Comparison of ENCODE assay signal across 21 cellular contexts in genomic region chr12:116217045-116217444, GRCh38.
"Had no signal": no experiment of that assay in that cellular context is flagged by ENCODE, and none has a peak within 500 bp of the region (broad histone marks: within the 10 kb centered on the region; RNA-seq: fewer than 3 reads in every experiment).

No MANE protein-coding gene starts in this region.

- H3K27ac Mint-ChIP-seq: endodermal cell, mesothelial cell of epicardium, T-cell had no signal

- H3K9me3 ChIP-seq: colonic mucosa, sigmoid colon, transverse colon had no signal

- H3K9me3 Mint-ChIP-seq: activated T-cell treated with anti-CD3 and anti-CD28 coated beads, Interleukin-2, amount 50 U/mL, for 72 hours; endodermal cell; mesothelial cell of epicardium; natural killer cell treated with Interleukin-12 subunit alpha and Interleukin-12 subunit beta and Interleukin-15 and Interleukin-18, amount 100 ng/mL, for 72 hours; stimulated activated memory B cell treated with anti-CD40 and anti-IgM and Interleukin-4, amounts not matched to agents 10 μg/mL and 1 μg/mL and 100 μg/mL, for 72 hours; T-cell had no signal

- H3K4me3 Mint-ChIP-seq: activated T-cell treated with anti-CD3 and anti-CD28 coated beads, Interleukin-2, amount 50 U/mL, for 72 hours; endodermal cell; mesothelial cell of epicardium; natural killer cell treated with Interleukin-12 subunit alpha and Interleukin-12 subunit beta and Interleukin-15 and Interleukin-18, amount 100 ng/mL, for 72 hours; stimulated activated memory B cell treated with anti-CD40 and anti-IgM and Interleukin-4, amounts not matched to agents 10 μg/mL and 1 μg/mL and 100 μg/mL, for 72 hours had no signal

- H3K4me3 ChIP-seq: colonic mucosa, lung, sigmoid colon, transverse colon had no signal

- H3K27me3 Mint-ChIP-seq: natural killer cell treated with Interleukin-12 subunit alpha and Interleukin-12 subunit beta and Interleukin-15 and Interleukin-18, amount 100 ng/mL, for 72 hours; stimulated activated memory B cell treated with anti-CD40 and anti-IgM and Interleukin-4, amounts not matched to agents 10 μg/mL and 1 μg/mL and 100 μg/mL, for 72 hours; T-cell had no signal

- H3K4me1 ChIP-seq: colonic mucosa had no signal

- ATAC-seq: activated T-cell treated with anti-CD3 and anti-CD28 coated beads, Interleukin-2, amount 50 U/mL, for 72 hours; natural killer cell treated with Interleukin-12 subunit alpha and Interleukin-12 subunit beta and Interleukin-15 and Interleukin-18, amount 100 ng/mL, for 72 hours; SK-N-SH treated with all-trans-retinoic acid at 6 μM for 48 hours; stimulated activated memory B cell treated with anti-CD40 and anti-IgM and Interleukin-4, amounts not matched to agents 10 μg/mL and 1 μg/mL and 100 μg/mL, for 72 hours; T-cell had no signal

- H3K27ac ChIP-seq: colonic mucosa, epithelial cell of prostate, transverse colon had no signal

- H3K36me3 ChIP-seq: colonic mucosa, sigmoid colon, transverse colon had no signal

- H3K36me3 Mint-ChIP-seq: mesothelial cell of epicardium; natural killer cell treated with Interleukin-12 subunit alpha and Interleukin-12 subunit beta and Interleukin-15 and Interleukin-18, amount 100 ng/mL, for 72 hours; stimulated activated memory B cell treated with anti-CD40 and anti-IgM and Interleukin-4, amounts not matched to agents 10 μg/mL and 1 μg/mL and 100 μg/mL, for 72 hours; T-cell had no signal

- FAIRE-seq: frontal cortex, keratinocyte had no signal

- H3K27me3 ChIP-seq: colonic mucosa, sigmoid colon, transverse colon had no signal

- DNase-seq: activated CD4-positive, alpha-beta T cell treated with anti-CD3 and anti-CD28 coated beads, Interleukin-2, amount 50 U/mL, for 1 hour; activated effector memory CD4-positive, alpha-beta T cell treated with anti-CD3 and anti-CD28 coated beads, Interleukin-2, amount 50 U/mL, for 16 hours; activated naive CD4-positive, alpha-beta T cell treated with anti-CD3 and anti-CD28 coated beads, Interleukin-2, amount 50 U/mL, for 16 hours; activated T-cell treated with anti-CD3 and anti-CD28 coated beads, Interleukin-2, amount 50 U/mL, for 72 hours; amniotic stem cell; colonic mucosa; endodermal cell; posterior cingulate gyrus; sigmoid colon; stimulated activated CD4-positive, alpha-beta T cell treated with anti-CD3 and anti-CD28 coated beads, Interleukin-4, amount 100 ng/mL, for 24 hours; T-cell; T-helper 9 cell; transverse colon had no signal
